ENCODE assay signal across 15 cellular contexts in the genomic region with DNA sequence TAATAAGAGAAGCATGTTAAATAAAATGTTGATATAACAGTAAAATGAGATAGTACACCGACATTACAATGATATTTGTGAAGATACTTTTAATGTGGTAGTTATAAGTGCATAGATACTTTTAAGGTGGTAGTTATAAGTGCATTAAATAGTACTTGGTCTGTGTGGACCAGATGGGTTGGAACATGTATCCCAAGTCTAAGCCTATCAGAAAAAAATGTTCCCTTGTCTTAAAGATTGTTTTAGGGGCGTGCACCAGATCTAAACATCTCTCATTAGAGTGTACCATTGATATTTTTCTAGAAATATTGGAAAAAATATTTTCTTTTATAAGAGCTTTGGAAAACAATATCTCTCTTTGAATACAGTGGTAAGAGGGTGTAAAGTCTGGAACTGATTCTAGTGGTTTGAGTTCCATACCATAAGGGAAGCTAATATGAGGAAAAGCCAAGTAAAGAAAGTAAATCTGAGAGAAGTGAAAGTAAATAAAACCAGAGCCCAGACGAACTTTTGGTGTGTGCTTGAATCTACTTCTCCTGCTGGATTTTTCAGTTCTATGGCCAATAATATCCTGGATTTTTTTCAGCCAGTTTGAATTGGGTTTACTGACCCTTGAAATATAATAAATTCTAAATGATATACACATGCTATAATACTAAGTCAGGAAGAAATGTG.
DNase-seq lines count a peak whose midpoint lies in the region; TF ChIP-seq lines count a peak whose summit lies in the region.
"Had no signal": no experiment of that assay in that cellular context is flagged by ENCODE, and none has a peak within 500 bp of the region (broad histone marks: within the 10 kb centered on the region; RNA-seq: fewer than 3 reads in every experiment).

No MANE protein-coding gene starts in this region.

- H3K4me1 ChIP-seq in BLaER1, result no peaks in the 10 kb centered on the region
- H3K4me1 ChIP-seq in Loucy (ENCODE audit: insufficient read depth, low read length, poor library complexity, severe bottlenecking), result no peaks in the 10 kb centered on the region
- no peaks in the 10 kb centered on the region for H3K4me1 ChIP-seq in mesenchymal stem cell (ENCODE audit: control insufficient read depth, insufficient read depth, low read depth, low read length)
- no peaks in the 10 kb centered on the region for H3K4me1 ChIP-seq in MM.1S (ENCODE audit: low read length)
- H3K4me1 ChIP-seq: body of pancreas, heart right ventricle, parathyroid adenoma had no signal

- H3K23ac ChIP-seq in mesenchymal stem cell (ENCODE audit: low read length in 2 of 2), result no peak overlapping the region

- no peak overlapping the region for H2BK120ac ChIP-seq in mesenchymal stem cell (ENCODE audit: low read depth, low read length)

- H3K27me3 ChIP-seq in BLaER1 (no peaks in the 10 kb centered on the region), Loucy (ENCODE audit: insufficient read depth, low read length, poor library complexity, severe bottlenecking) (no peaks in the 10 kb centered on the region), mesenchymal stem cell (ENCODE audit: control insufficient read depth in 1 of 2, insufficient read depth in 1 of 2, low read length in 2 of 2) (no peaks in the 10 kb centered on the region), MM.1S (replicated peaks; ENCODE audit: insufficient read depth, low read length) (no peaks in the 10 kb centered on the region)
- H3K27me3 ChIP-seq: body of pancreas had no signal

- no peak overlapping the region for H2BK5ac ChIP-seq in mesenchymal stem cell (ENCODE audit: low read depth, low read length, poor library complexity, severe bottlenecking)

- no peaks in the 10 kb centered on the region for H3K79me2 ChIP-seq in Loucy (ENCODE audit: insufficient read depth, low read length)
- no peaks in the 10 kb centered on the region for H3K79me2 ChIP-seq in MM.1S (ENCODE audit: low read length)
- H3K79me2 ChIP-seq: parathyroid adenoma had no signal

- H3K27ac ChIP-seq in BLaER1 (no peak overlapping the region), mesenchymal stem cell (ENCODE audit: low read length, poor library complexity, severe bottlenecking) (no peak overlapping the region), MM.1S (ENCODE audit: low read length) (no peak overlapping the region)
- H3K27ac ChIP-seq: body of pancreas, heart right ventricle, parathyroid adenoma had no signal

- no peak overlapping the region for H2BK12ac ChIP-seq in mesenchymal stem cell (ENCODE audit: low read length in 2 of 2)

- CTCF ChIA-PET in activated CD4-positive, alpha-beta T cell treated with anti-CD3 and anti-CD28 coated beads, Interleukin-2, amount 10 ng/mL, durations not matched to agents 7 days and 5 days (lab: Charles Lee), result no interaction called here

- H3K14ac ChIP-seq in mesenchymal stem cell (ENCODE audit: low read length in 2 of 2), result no peak overlapping the region

- H3F3A ChIP-seq in Loucy (ENCODE audit: low read depth) (no peaks in the 10 kb centered on the region), MM.1S (ENCODE audit: insufficient read depth, low read length) (no peaks in the 10 kb centered on the region)

- no peaks in the 10 kb centered on the region for H3K27me3 Mint-ChIP-seq in activated CD4-positive, alpha-beta T cell treated with anti-CD3 and anti-CD28 coated beads, Interleukin-2, amount 10 ng/mL, durations not matched to agents 7 days and 5 days
- H3K27me3 Mint-ChIP-seq: CD4-positive, alpha-beta memory T cell had no signal

- H2AFZ ChIP-seq in Loucy (ENCODE audit: low read length) (no peak overlapping the region; the same call in 1 of the 2 replicates), mesenchymal stem cell (ENCODE audit: low read depth, low read length) (no peak overlapping the region), MM.1S (ENCODE audit: low read length) (no peak overlapping the region)
- H2AFZ ChIP-seq: parathyroid adenoma had no signal

- no peak for TF ChIP-seq CTCF in Loucy (conservative IDR thresholded peaks at IDR 0.05; ENCODE audit: low read length)
- TF ChIP-seq CTCF in MM.1S (IDR thresholded peaks at IDR 0.05; ENCODE audit: low read length), result no peak

- 0 out of 2 replicates have a peak overlapping the region, but pooled peaks have one; percentile 25 for H3K9ac ChIP-seq in BLaER1
- H3K9ac ChIP-seq in Loucy (ENCODE audit: low read depth, low read length, poor library complexity, severe bottlenecking), result no peak overlapping the region
- H3K9ac ChIP-seq in mesenchymal stem cell (ENCODE audit: low read length), result peak overlapping the region; percentile 85
- H3K9ac ChIP-seq in MM.1S (ENCODE audit: low read length), result no peak overlapping the region
- H3K9ac ChIP-seq: parathyroid adenoma had no signal

- peak; percentile 24 for DNase-seq in amniotic epithelial cell (ENCODE audit: low read depth)
- peak; percentile 15 for DNase-seq in mesenchymal stem cell
- no peak for DNase-seq in NCI-H2171 treated with DMSO at 0.1 percent for 48 hours (lab: John Stamatoyannopoulos, UW)
- DNase-seq in MM.1S, result no peak
- no peak for DNase-seq in C1 segment of cervical spinal cord (lab: John Stamatoyannopoulos, UW)
- no peak for DNase-seq in activated CD4-positive, alpha-beta T cell treated with anti-CD3 and anti-CD28 coated beads, Interleukin-2, amount 10 ng/mL, durations not matched to agents 7 days and 5 days
- DNase-seq: activated gamma-delta T cell; body of pancreas; CD4-positive, alpha-beta memory T cell; heart right ventricle; Kasumi-1; NCI-H2107 had no signal

- no peak overlapping the region for H3K4me3 Mint-ChIP-seq in activated CD4-positive, alpha-beta T cell treated with anti-CD3 and anti-CD28 coated beads, Interleukin-2, amount 10 ng/mL, durations not matched to agents 7 days and 5 days
- H3K4me3 Mint-ChIP-seq: CD4-positive, alpha-beta memory T cell had no signal

- no peaks in the 10 kb centered on the region for H3K4me1 Mint-ChIP-seq in activated CD4-positive, alpha-beta T cell treated with anti-CD3 and anti-CD28 coated beads, Interleukin-2, amount 10 ng/mL, durations not matched to agents 7 days and 5 days
- H3K4me1 Mint-ChIP-seq: CD4-positive, alpha-beta memory T cell had no signal

- WGBS in mesenchymal stem cell, result 80% methylated on average over 2 of the region's 3 CpGs

- H3K79me1 ChIP-seq in mesenchymal stem cell (replicated peaks; ENCODE audit: low read length, poor library complexity, severe bottlenecking), result no peaks in the 10 kb centered on the region

- no peaks in the 10 kb centered on the region for H4K20me1 ChIP-seq in BLaER1
- H4K20me1 ChIP-seq in Loucy (ENCODE audit: insufficient read depth, low read length, poor library complexity, severe bottlenecking), result no peaks in the 10 kb centered on the region
- no peaks in the 10 kb centered on the region for H4K20me1 ChIP-seq in MM.1S (ENCODE audit: insufficient read depth, low read length)

- no peak overlapping the region for H3K18ac ChIP-seq in mesenchymal stem cell (ENCODE audit: low read depth in 1 of 2, low read length in 2 of 2)

- H3K9me3 ChIP-seq in BLaER1, result no peaks in the 10 kb centered on the region
- no peaks in the 10 kb centered on the region for H3K9me3 ChIP-seq in Loucy (ENCODE audit: insufficient read depth, low read depth, low read length)
- H3K9me3 ChIP-seq in mesenchymal stem cell (ENCODE audit: control insufficient read depth, low read length), result no peaks in the 10 kb centered on the region
- no peaks in the 10 kb centered on the region for H3K9me3 ChIP-seq in MM.1S (replicated peaks; ENCODE audit: insufficient read depth, low read length)
- H3K9me3 ChIP-seq: body of pancreas, heart right ventricle had no signal

- H3K27ac Mint-ChIP-seq in activated CD4-positive, alpha-beta T cell treated with anti-CD3 and anti-CD28 coated beads, Interleukin-2, amount 10 ng/mL, durations not matched to agents 7 days and 5 days, result no peak overlapping the region
- H3K27ac Mint-ChIP-seq: CD4-positive, alpha-beta memory T cell had no signal

- peak overlapping the region; percentile 46 for H3K4me2 ChIP-seq in BLaER1
- H3K4me2 ChIP-seq in Loucy (ENCODE audit: low read depth, low read length, poor library complexity, severe bottlenecking), result peak overlapping the region; percentile 16
- H3K4me2 ChIP-seq in mesenchymal stem cell (ENCODE audit: low read length, poor library complexity, severe bottlenecking), result no peak overlapping the region
- H3K4me2 ChIP-seq in MM.1S (ENCODE audit: low read depth, low read length), result no peak overlapping the region

- no peak overlapping the region for H2AK5ac ChIP-seq in mesenchymal stem cell (ENCODE audit: low read length, severe bottlenecking)

- H3K4ac ChIP-seq in mesenchymal stem cell (ENCODE audit: low read depth in 1 of 2, low read length in 2 of 2), result no peak overlapping the region

- no peak overlapping the region for H2BK15ac ChIP-seq in mesenchymal stem cell (ENCODE audit: low read depth, poor library complexity, severe bottlenecking)

- H3K9me2 ChIP-seq in Loucy (replicated peaks; ENCODE audit: low read depth, low read length), result no peaks in the 10 kb centered on the region
- no peaks in the 10 kb centered on the region for H3K9me2 ChIP-seq in MM.1S (replicated peaks; ENCODE audit: insufficient read depth, low read length)

- H3K9me3 Mint-ChIP-seq in activated CD4-positive, alpha-beta T cell treated with anti-CD3 and anti-CD28 coated beads, Interleukin-2, amount 10 ng/mL, durations not matched to agents 7 days and 5 days, result no peaks in the 10 kb centered on the region

- H3K36me3 ChIP-seq in BLaER1 (no peaks in the 10 kb centered on the region), Loucy (ENCODE audit: insufficient read depth, low read length) (no peaks in the 10 kb centered on the region), mesenchymal stem cell (ENCODE audit: control insufficient read depth in 1 of 2, insufficient read depth in 2 of 2, low read depth in 1 of 2, low read length in 2 of 2) (no peaks in the 10 kb centered on the region), MM.1S (replicated peaks; ENCODE audit: insufficient read depth, low read length) (no peaks in the 10 kb centered on the region)
- H3K36me3 ChIP-seq: heart right ventricle had no signal

- H3K36me3 Mint-ChIP-seq in activated CD4-positive, alpha-beta T cell treated with anti-CD3 and anti-CD28 coated beads, Interleukin-2, amount 10 ng/mL, durations not matched to agents 7 days and 5 days (ENCODE audit: low read depth), result no peaks in the 10 kb centered on the region
- H3K36me3 Mint-ChIP-seq: CD4-positive, alpha-beta memory T cell had no signal

- POLR2A ChIA-PET in activated CD4-positive, alpha-beta T cell treated with anti-CD3 and anti-CD28 coated beads, Interleukin-2, amount 10 ng/mL, durations not matched to agents 7 days and 5 days (lab: Charles Lee), result no interaction called here

- H3K4me3 ChIP-seq in BLaER1 (no peak overlapping the region), Loucy (ENCODE audit: low read length, poor library complexity, severe bottlenecking) (peak overlapping the region; percentile 22), mesenchymal stem cell (ENCODE audit: insufficient read depth in 1 of 2, low read depth in 1 of 2, low read length in 2 of 2) (peak overlapping the region in 1 of 2 experiments; percentile 54), MM.1S (ENCODE audit: low read length) (no peak overlapping the region)
- H3K4me3 ChIP-seq: body of pancreas, heart right ventricle had no signal

- no peak overlapping the region for H4K91ac ChIP-seq in mesenchymal stem cell (ENCODE audit: low read length)

- H4K8ac ChIP-seq in mesenchymal stem cell (ENCODE audit: low read length), result no peak overlapping the region

Comparison
In these comparisons a context has a peak if more than half of its experiments do, and no peak if none do; other contexts are left out.
1. H3K4me2 ChIP-seq: peak in BLaER1 (single experiment) and Loucy (single experiment); none in mesenchymal stem cell (single experiment) and MM.1S (single experiment).
2. H3K9ac ChIP-seq: peak in BLaER1 (single experiment) and mesenchymal stem cell (single experiment); none in Loucy (single experiment) and MM.1S (single experiment).
3. DNase-seq: peak in amniotic epithelial cell (single experiment) and mesenchymal stem cell (single experiment); none in NCI-H2171 treated with DMSO at 0.1 percent for 48 hours (single experiment), MM.1S (single experiment), C1 segment of cervical spinal cord (0 of 14) and activated CD4-positive, alpha-beta T cell treated with anti-CD3 and anti-CD28 coated beads, Interleukin-2, amount 10 ng/mL, durations not matched to agents 7 days and 5 days (single experiment).